In genomic region chr2:7572460-7572859, GRCh38 we compare ENCODE assay signal across 1 cellular context.
TF ChIP-seq lines count a peak whose summit lies in the region.

No MANE protein-coding gene starts in this region.

TF ChIP-seq in HepG2, 621 proteins besides CTCF, POLR2A, EP300 and RAD21 (continued from another document):
- TF ChIP-seq ZBTB37 (CRISPR knock-in tag; IDR thresholded peaks at IDR 0.05): no peak
- no peak for TF ChIP-seq U2AF1 (optimal IDR thresholded peaks at IDR 0.05; ENCODE audit: low read depth, low read length)
- no peak for TF ChIP-seq ZNF552 (CRISPR knock-in tag; IDR thresholded peaks at IDR 0.05; ENCODE audit: borderline replicate concordance)
- TF ChIP-seq FOSL1 (CRISPR knock-in tag; IDR thresholded peaks at IDR 0.05; ENCODE audit: borderline replicate concordance): no peak
- no peak for TF ChIP-seq ZNF24 (IDR thresholded peaks at IDR 0.05)
